Comparison of ENCODE assay signal across 9 cellular contexts in the genomic region with DNA sequence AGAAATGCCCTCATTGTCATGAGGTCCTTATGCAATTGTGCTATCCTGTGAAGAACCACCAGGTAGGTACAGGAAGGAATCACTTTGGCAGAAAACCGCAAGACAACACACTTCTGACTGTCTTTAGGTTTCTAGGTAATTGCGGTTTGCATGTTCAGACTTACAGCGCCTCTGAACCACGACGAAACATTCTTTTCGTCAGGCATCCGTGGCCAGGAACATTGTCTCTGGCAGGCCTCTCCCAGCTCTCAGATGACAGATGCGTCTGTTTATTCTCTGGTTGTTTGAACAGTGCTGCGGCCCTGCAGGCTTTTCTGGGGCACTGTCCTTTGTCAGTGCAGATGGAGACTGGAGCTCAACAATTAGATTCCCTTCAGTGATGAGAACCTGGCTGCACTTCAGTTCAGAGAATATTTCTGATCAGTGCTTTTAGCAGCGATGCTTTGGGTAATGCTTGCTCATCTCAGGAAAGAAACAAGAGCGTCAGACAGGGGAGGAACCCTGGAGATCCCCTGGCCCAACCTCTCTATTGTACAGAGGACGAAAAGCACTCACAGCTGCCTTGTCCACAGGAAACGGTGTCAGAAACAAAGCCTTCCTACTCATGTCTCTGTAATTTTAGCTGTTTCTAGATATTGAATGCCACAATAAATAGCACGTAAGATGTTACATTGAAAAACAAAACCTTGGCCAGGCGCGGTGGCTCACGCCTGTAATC.
A peak's percentile ranks its signal among the peaks of the same experiment; 100 is the strongest.
DNase-seq lines count a peak whose midpoint lies in the region; ATAC-seq and TF ChIP-seq lines count a peak whose summit lies in the region.
"Had no signal": no experiment of that assay in that cellular context is flagged by ENCODE, and none has a peak within 500 bp of the region (broad histone marks: within the 10 kb centered on the region; RNA-seq: fewer than 3 reads in every experiment).

No MANE protein-coding gene starts in this region.

- H3K9me3 ChIP-seq in Peyer's patch: no peaks in the 10 kb centered on the region

- peaks cover 22% of the 10 kb centered on the region for H3K4me1 Mint-ChIP-seq in neural crest cell
- H3K4me1 Mint-ChIP-seq in activated naive CD4-positive, alpha-beta T cell treated with anti-CD3 and anti-CD28 coated beads for 36 hours (ENCODE audit: low read depth): no peaks in the 10 kb centered on the region

- peak overlapping the region; percentile 7 for H3K27ac Mint-ChIP-seq in neural crest cell (ENCODE audit: unreplicated experiment)
- H3K27ac Mint-ChIP-seq in activated naive CD4-positive, alpha-beta T cell treated with anti-CD3 and anti-CD28 coated beads for 36 hours: no peak overlapping the region
- H3K27ac Mint-ChIP-seq: dendritic cell treated with granulocyte-macrophage colony-stimulating factor and Interleukin-4, amounts not matched to agents 40 ng/mL and 50 ng/mL, for 4 days had no signal

- no peaks in the 10 kb centered on the region for H3K27me3 Mint-ChIP-seq in neural crest cell (ENCODE audit: low read depth)
- H3K27me3 Mint-ChIP-seq in activated naive CD4-positive, alpha-beta T cell treated with anti-CD3 and anti-CD28 coated beads for 36 hours (ENCODE audit: low read depth): peaks cover 14% of the 10 kb centered on the region

- peaks cover 0 to 17% (median 0%) of the 10 kb centered on the region in 4 donors for H3K4me1 ChIP-seq in Peyer's patch

- DNase-seq in NCI-H2107 treated with DMSO at 0.1 percent for 48 hours (lab: John Stamatoyannopoulos, UW; ENCODE audit: unreplicated experiment) (peak; percentile 99), choroid plexus epithelial cell (ENCODE audit: low read depth) (peak; percentile 67), neural crest cell (ENCODE audit: low read depth, low spot score) (no peak), Peyer's patch (no peak), NAMALWA (ENCODE audit: low spot score) (no peak)
- no peak for DNase-seq in activated naive CD4-positive, alpha-beta T cell treated with anti-CD3 and anti-CD28 coated beads for 36 hours

- no peaks in the 10 kb centered on the region for H3K36me3 ChIP-seq in Peyer's patch

- intact Hi-C loops in activated naive CD4-positive, alpha-beta T cell treated with anti-CD3 and anti-CD28 coated beads for 36 hours (cut with micrococcal nuclease): no loop called here

- TF ChIP-seq POLR2A in Peyer's patch (IDR thresholded peaks at IDR 0.05): no peak

- TF ChIP-seq CTCF in choroid plexus epithelial cell (conservative IDR thresholded peaks at IDR 0.05; ENCODE audit: low read depth, low read length) (peak; percentile 7), neural crest cell (conservative IDR thresholded peaks at IDR 0.05) (no peak), Peyer's patch (IDR thresholded peaks at IDR 0.05) (no peak)

- no peaks in the 10 kb centered on the region for H3K36me3 Mint-ChIP-seq in neural crest cell (ENCODE audit: low read depth)
- no peaks in the 10 kb centered on the region for H3K36me3 Mint-ChIP-seq in activated naive CD4-positive, alpha-beta T cell treated with anti-CD3 and anti-CD28 coated beads for 36 hours (ENCODE audit: low read depth)

- ATAC-seq in GM18519 (IDR thresholded peaks at IDR 0.05; ENCODE audit: low FRiP score, unreplicated experiment): peak; percentile 84
- ATAC-seq in HG03196 (IDR thresholded peaks at IDR 0.05; ENCODE audit: unreplicated experiment): no peak

- H3K9me3 Mint-ChIP-seq in neural crest cell: peaks cover 8% of the 10 kb centered on the region
- H3K9me3 Mint-ChIP-seq in activated naive CD4-positive, alpha-beta T cell treated with anti-CD3 and anti-CD28 coated beads for 36 hours: no peaks in the 10 kb centered on the region
- H3K9me3 Mint-ChIP-seq: dendritic cell treated with granulocyte-macrophage colony-stimulating factor and Interleukin-4, amounts not matched to agents 40 ng/mL and 50 ng/mL, for 4 days had no signal

- no peak overlapping the region for H3K4me3 ChIP-seq in choroid plexus epithelial cell (ENCODE audit: low read depth, low read length)
- H3K4me3 ChIP-seq in Peyer's patch: peak overlapping the region in 1 of 4 donors; percentile 9

- no peaks in the 10 kb centered on the region for H3K27me3 ChIP-seq in Peyer's patch

- CTCF ChIA-PET in activated naive CD4-positive, alpha-beta T cell treated with anti-CD3 and anti-CD28 coated beads for 36 hours (lab: Charles Lee): interaction anchor here (1.3 kb wide), 1 partner anchor 48 kb away, joined by 4 read pairs; no protein-coding TSS in a partner anchor

- no peak overlapping the region for H3K4me3 Mint-ChIP-seq in neural crest cell
- no peak overlapping the region for H3K4me3 Mint-ChIP-seq in activated naive CD4-positive, alpha-beta T cell treated with anti-CD3 and anti-CD28 coated beads for 36 hours
- H3K4me3 Mint-ChIP-seq: dendritic cell treated with granulocyte-macrophage colony-stimulating factor and Interleukin-4, amounts not matched to agents 40 ng/mL and 50 ng/mL, for 4 days had no signal

- peak overlapping the region in 2 of 4 donors; percentile 37 to 65 for H3K27ac ChIP-seq in Peyer's patch

Comparison
In these comparisons a context has a peak if more than half of its experiments do, and no peak if none do; other contexts are left out.
1. DNase-seq: peak in NCI-H2107 treated with DMSO at 0.1 percent for 48 hours (single experiment) and choroid plexus epithelial cell (single experiment); none in neural crest cell (single experiment), Peyer's patch (0 of 3), activated naive CD4-positive, alpha-beta T cell treated with anti-CD3 and anti-CD28 coated beads for 36 hours (single experiment) and NAMALWA (single experiment).